ENCODE assay signal across 1 cellular context in genomic region chr6:34696739-34697543, GRCh38.
TF ChIP-seq lines count a peak whose summit lies in the region.

Gene ILRUN (minus strand): TSS chr6:34696767. CDS start chr6:34696603, 164 bp downstream.

TF ChIP-seq in HepG2, 621 proteins besides CTCF, POLR2A, EP300 and RAD21 (continued from another document and continues in another):
- peak; percentile 73; the same call in 1 of the 2 replicates for TF ChIP-seq ZNF275 (CRISPR knock-in tag; IDR thresholded peaks at IDR 0.05; ENCODE audit: borderline replicate concordance)
- peak; percentile 31; the same call in 1 of the 2 replicates for TF ChIP-seq RARA (CRISPR knock-in tag; IDR thresholded peaks at IDR 0.05)
- TF ChIP-seq HNF4G (IDR thresholded peaks at IDR 0.05; ENCODE audit: borderline replicate concordance, low read depth, low read length) = no peak
- no peak; the same call in 1 of the 2 replicates for TF ChIP-seq HNF4G (CRISPR knock-in tag; IDR thresholded peaks at IDR 0.05; ENCODE audit: borderline replicate concordance, low read depth)
- no peak for TF ChIP-seq ISX (CRISPR knock-in tag; conservative IDR thresholded peaks at IDR 0.05)
- peak; percentile 89; the same call in 1 of the 2 replicates for TF ChIP-seq ZNF136 (CRISPR knock-in tag; IDR thresholded peaks at IDR 0.05; ENCODE audit: low read depth)
- TF ChIP-seq, protein P1, sequence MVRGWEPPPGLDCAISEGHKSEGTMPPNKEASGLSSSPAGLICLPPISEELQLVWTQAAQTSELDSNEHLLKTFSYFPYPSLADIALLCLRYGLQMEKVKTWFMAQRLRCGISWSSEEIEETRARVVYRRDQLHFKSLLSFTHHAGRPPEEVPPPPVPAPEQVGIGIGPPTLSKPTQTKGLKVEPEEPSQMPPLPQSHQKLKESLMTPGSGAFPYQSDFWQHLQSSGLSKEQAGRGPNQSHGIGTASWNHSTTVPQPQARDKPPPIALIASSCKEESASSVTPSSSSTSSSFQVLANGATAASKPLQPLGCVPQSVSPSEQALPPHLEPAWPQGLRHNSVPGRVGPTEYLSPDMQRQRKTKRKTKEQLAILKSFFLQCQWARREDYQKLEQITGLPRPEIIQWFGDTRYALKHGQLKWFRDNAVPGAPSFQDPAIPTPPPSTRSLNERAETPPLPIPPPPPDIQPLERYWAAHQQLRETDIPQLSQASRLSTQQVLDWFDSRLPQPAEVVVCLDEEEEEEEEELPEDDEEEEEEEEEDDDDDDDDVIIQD (CRISPR knock-in tag; IDR thresholded peaks at IDR 0.05; ENCODE audit: low read depth) = peak; percentile 62; the same call in 1 of the 2 replicates
- no peak for TF ChIP-seq SSRP1 (CRISPR knock-in tag; IDR thresholded peaks at IDR 0.05)
- TF ChIP-seq ZNF781 (CRISPR knock-in tag; IDR thresholded peaks at IDR 0.05; ENCODE audit: borderline replicate concordance, not compliant biosample characterization) = peak; percentile 7
- TF ChIP-seq PCBP2 (optimal IDR thresholded peaks at IDR 0.05; ENCODE audit: low read depth, low read length, poor library complexity, severe bottlenecking) = no peak
- no peak for TF ChIP-seq TP53 (CRISPR knock-in tag; conservative IDR thresholded peaks at IDR 0.05)
- no peak for TF ChIP-seq NFE2L1 (CRISPR knock-in tag; IDR thresholded peaks at IDR 0.05; ENCODE audit: borderline replicate concordance)
- no peak for TF ChIP-seq RBAK (CRISPR knock-in tag; IDR thresholded peaks at IDR 0.05)
- no peak for TF ChIP-seq ARNT (IDR thresholded peaks at IDR 0.05)
- 0 out of 2 replicates have a peak, but pooled peaks have one; percentile 62 for TF ChIP-seq ZNF337 (CRISPR knock-in tag; IDR thresholded peaks at IDR 0.05; ENCODE audit: borderline replicate concordance, low read depth)
- TF ChIP-seq NCOA1 (CRISPR knock-in tag; IDR thresholded peaks at IDR 0.05) = no peak
- TF ChIP-seq ZNF691 (CRISPR knock-in tag; IDR thresholded peaks at IDR 0.05; ENCODE audit: borderline replicate concordance, low read depth) = peak; percentile 29; the same call in 1 of the 2 replicates
- no peak for TF ChIP-seq ZNF34 (CRISPR knock-in tag; IDR thresholded peaks at IDR 0.05; ENCODE audit: borderline replicate concordance)
- TF ChIP-seq ZNF672 (CRISPR knock-in tag; IDR thresholded peaks at IDR 0.05) = no peak
- peak; percentile 32; the same call in 1 of the 2 replicates for TF ChIP-seq PATZ1 (CRISPR knock-in tag; IDR thresholded peaks at IDR 0.05)
- TF ChIP-seq GMEB2 (CRISPR knock-in tag; IDR thresholded peaks at IDR 0.05; ENCODE audit: low read depth) = no peak
- no peak for TF ChIP-seq ZNF263 (CRISPR knock-in tag; IDR thresholded peaks at IDR 0.05)
- TF ChIP-seq HNRNPUL1 (IDR thresholded peaks at IDR 0.05; ENCODE audit: low read depth, low read length) = no peak
- no peak; the same call in 1 of the 2 replicates for TF ChIP-seq SNAPC2 (CRISPR knock-in tag; IDR thresholded peaks at IDR 0.05)
- TF ChIP-seq ZFP82 (CRISPR knock-in tag; IDR thresholded peaks at IDR 0.05; ENCODE audit: borderline replicate concordance) = no peak
- no peak; the same call in 1 of the 2 replicates for TF ChIP-seq AKAP8 (CRISPR knock-in tag; IDR thresholded peaks at IDR 0.05)
- no peak for TF ChIP-seq ZNF564 (CRISPR knock-in tag; IDR thresholded peaks at IDR 0.05)
- no peak for TF ChIP-seq FIP1L1 (IDR thresholded peaks at IDR 0.05; ENCODE audit: borderline replicate concordance, insufficient read depth, low read depth, low read length)
- TF ChIP-seq, protein P2, sequence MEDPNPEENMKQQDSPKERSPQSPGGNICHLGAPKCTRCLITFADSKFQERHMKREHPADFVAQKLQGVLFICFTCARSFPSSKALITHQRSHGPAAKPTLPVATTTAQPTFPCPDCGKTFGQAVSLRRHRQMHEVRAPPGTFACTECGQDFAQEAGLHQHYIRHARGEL (CRISPR knock-in tag; IDR thresholded peaks at IDR 0.05) = no peak
- TF ChIP-seq, protein P3, sequence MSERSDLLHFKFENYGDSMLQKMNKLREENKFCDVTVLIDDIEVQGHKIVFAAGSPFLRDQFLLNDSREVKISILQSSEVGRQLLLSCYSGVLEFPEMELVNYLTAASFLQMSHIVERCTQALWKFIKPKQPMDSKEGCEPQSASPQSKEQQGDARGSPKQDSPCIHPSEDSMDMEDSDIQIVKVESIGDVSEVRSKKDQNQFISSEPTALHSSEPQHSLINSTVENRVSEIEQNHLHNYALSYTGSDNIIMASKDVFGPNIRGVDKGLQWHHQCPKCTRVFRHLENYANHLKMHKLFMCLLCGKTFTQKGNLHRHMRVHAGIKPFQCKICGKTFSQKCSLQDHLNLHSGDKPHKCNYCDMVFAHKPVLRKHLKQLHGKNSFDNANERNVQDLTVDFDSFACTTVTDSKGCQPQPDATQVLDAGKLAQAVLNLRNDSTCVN (CRISPR knock-in tag; IDR thresholded peaks at IDR 0.05; ENCODE audit: borderline replicate concordance) = no peak
- TF ChIP-seq IRF1 (CRISPR knock-in tag; IDR thresholded peaks at IDR 0.05; ENCODE audit: low read depth) = 0 out of 2 replicates have a peak, but pooled peaks have one; percentile 77
- TF ChIP-seq HOXA7 (CRISPR knock-in tag; IDR thresholded peaks at IDR 0.05) = no peak
- TF ChIP-seq TCF7 (IDR thresholded peaks at IDR 0.05; ENCODE audit: low read depth) = no peak
- TF ChIP-seq ZBED4 (CRISPR knock-in tag; IDR thresholded peaks at IDR 0.05; ENCODE audit: borderline replicate concordance) = no peak; the same call in 1 of the 2 replicates
- TF ChIP-seq, protein P4, sequence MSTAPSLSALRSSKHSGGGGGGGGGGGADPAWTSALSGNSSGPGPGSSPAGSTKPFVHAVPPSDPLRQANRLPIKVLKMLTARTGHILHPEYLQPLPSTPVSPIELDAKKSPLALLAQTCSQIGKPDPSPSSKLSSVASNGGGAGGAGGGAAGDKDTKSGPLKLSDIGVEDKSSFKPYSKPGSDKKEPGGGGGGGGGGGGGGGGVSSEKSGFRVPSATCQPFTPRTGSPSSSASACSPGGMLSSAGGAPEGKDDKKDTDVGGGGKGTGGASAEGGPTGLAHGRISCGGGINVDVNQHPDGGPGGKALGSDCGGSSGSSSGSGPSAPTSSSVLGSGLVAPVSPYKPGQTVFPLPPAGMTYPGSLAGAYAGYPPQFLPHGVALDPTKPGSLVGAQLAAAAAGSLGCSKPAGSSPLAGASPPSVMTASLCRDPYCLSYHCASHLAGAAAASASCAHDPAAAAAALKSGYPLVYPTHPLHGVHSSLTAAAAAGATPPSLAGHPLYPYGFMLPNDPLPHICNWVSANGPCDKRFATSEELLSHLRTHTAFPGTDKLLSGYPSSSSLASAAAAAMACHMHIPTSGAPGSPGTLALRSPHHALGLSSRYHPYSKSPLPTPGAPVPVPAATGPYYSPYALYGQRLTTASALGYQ (CRISPR knock-in tag; IDR thresholded peaks at IDR 0.05) = peak; percentile 34; the same call in 1 of the 2 replicates
- TF ChIP-seq NCOR1 (IDR thresholded peaks at IDR 0.05; ENCODE audit: borderline replicate concordance, low read length) = no peak
- TF ChIP-seq, protein P5, sequence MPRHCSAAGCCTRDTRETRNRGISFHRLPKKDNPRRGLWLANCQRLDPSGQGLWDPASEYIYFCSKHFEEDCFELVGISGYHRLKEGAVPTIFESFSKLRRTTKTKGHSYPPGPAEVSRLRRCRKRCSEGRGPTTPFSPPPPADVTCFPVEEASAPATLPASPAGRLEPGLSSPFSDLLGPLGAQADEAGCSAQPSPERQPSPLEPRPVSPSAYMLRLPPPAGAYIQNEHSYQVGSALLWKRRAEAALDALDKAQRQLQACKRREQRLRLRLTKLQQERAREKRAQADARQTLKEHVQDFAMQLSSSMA (CRISPR knock-in tag; IDR thresholded peaks at IDR 0.05) = peak; percentile 48; the same call in 1 of the 2 replicates
- no peak for TF ChIP-seq HOXA9 (CRISPR knock-in tag; IDR thresholded peaks at IDR 0.05; ENCODE audit: borderline replicate concordance)
- TF ChIP-seq ZNF282 (IDR thresholded peaks at IDR 0.05; ENCODE audit: partially characterized antibody) = no peak
- peak; percentile 40; the same call in 1 of the 2 replicates for TF ChIP-seq ZFP36L1 (CRISPR knock-in tag; IDR thresholded peaks at IDR 0.05)
- no peak for TF ChIP-seq ISL2 (CRISPR knock-in tag; IDR thresholded peaks at IDR 0.05)
- TF ChIP-seq ZBTB7A (CRISPR knock-in tag; IDR thresholded peaks at IDR 0.05) = no peak; the same call in 1 of the 2 replicates
- TF ChIP-seq ZKSCAN1 (IDR thresholded peaks at IDR 0.05; ENCODE audit: low read length) = no peak
- TF ChIP-seq TBX2 (CRISPR knock-in tag; IDR thresholded peaks at IDR 0.05; ENCODE audit: borderline replicate concordance) = no peak; the same call in 1 of the 2 replicates
- peak; percentile 55; the same call in 1 of the 2 replicates for TF ChIP-seq PHF20 (CRISPR knock-in tag; IDR thresholded peaks at IDR 0.05)
- TF ChIP-seq SNRNP70 (IDR thresholded peaks at IDR 0.05; ENCODE audit: low read depth, low read length) = no peak
- no peak for TF ChIP-seq NFIB (CRISPR knock-in tag; IDR thresholded peaks at IDR 0.05; ENCODE audit: borderline replicate concordance)
